In genomic region chr14:104359969-104360442, GRCh38 we compare ENCODE assay signal across 2 cellular contexts.
TF ChIP-seq lines count a peak whose summit lies in the region.

No MANE protein-coding gene starts in this region.

TF ChIP-seq in SK-N-SH, 30 proteins besides CTCF, POLR2A, EP300 and RAD21 (continued from another document):
- TF ChIP-seq ZBTB33 (IDR thresholded peaks at IDR 0.05; ENCODE audit: borderline replicate concordance, low read depth) (no peak), YY1 (IDR thresholded peaks at IDR 0.05; ENCODE audit: low read depth) (no peak), SMC3 (IDR thresholded peaks at IDR 0.05; ENCODE audit: low read depth, low read length) (no peak), FOXM1 (IDR thresholded peaks at IDR 0.05; ENCODE audit: low read depth) (no peak), FOXJ3 (CRISPR knock-in tag; IDR thresholded peaks at IDR 0.05) (no peak), USF2 (IDR thresholded peaks at IDR 0.05; ENCODE audit: borderline replicate concordance, low read depth, low read length) (no peak), ELF1 (IDR thresholded peaks at IDR 0.05) (no peak), TEAD4 (IDR thresholded peaks at IDR 0.05; ENCODE audit: borderline replicate concordance, insufficient read depth) (no peak), EZH2phosphoT487 (IDR thresholded peaks at IDR 0.05; ENCODE audit: borderline replicate concordance, low read depth) (no peak), TAF1 (IDR thresholded peaks at IDR 0.05; ENCODE audit: borderline replicate concordance, low read depth, low read length) (no peak), RFX5 (IDR thresholded peaks at IDR 0.05; ENCODE audit: low read length) (no peak), POLR2AphosphoS5 (IDR thresholded peaks at IDR 0.05; ENCODE audit: low read depth, low read length) (no peak), NRF1 (IDR thresholded peaks at IDR 0.05; ENCODE audit: low read depth, low read length) (no peak)
- TF ChIP-seq, protein P1, sequence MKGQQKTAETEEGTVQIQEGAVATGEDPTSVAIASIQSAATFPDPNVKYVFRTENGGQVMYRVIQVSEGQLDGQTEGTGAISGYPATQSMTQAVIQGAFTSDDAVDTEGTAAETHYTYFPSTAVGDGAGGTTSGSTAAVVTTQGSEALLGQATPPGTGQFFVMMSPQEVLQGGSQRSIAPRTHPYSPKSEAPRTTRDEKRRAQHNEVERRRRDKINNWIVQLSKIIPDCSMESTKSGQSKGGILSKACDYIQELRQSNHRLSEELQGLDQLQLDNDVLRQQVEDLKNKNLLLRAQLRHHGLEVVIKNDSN (IDR thresholded peaks at IDR 0.05; ENCODE audit: borderline replicate concordance, low read depth) = no peak

TF ChIP-seq in SK-N-SH treated with all-trans-retinoic acid at 6 μM for 48 hours, 23 proteins besides CTCF, POLR2A, EP300 and RAD21 (continued from another document):
- TF ChIP-seq, protein P2, sequence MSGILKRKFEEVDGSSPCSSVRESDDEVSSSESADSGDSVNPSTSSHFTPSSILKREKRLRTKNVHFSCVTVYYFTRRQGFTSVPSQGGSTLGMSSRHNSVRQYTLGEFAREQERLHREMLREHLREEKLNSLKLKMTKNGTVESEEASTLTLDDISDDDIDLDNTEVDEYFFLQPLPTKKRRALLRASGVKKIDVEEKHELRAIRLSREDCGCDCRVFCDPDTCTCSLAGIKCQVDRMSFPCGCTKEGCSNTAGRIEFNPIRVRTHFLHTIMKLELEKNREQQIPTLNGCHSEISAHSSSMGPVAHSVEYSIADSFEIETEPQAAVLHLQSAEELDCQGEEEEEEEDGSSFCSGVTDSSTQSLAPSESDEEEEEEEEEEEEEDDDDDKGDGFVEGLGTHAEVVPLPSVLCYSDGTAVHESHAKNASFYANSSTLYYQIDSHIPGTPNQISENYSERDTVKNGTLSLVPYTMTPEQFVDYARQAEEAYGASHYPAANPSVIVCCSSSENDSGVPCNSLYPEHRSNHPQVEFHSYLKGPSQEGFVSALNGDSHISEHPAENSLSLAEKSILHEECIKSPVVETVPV (CRISPR knock-in tag; IDR thresholded peaks at IDR 0.05) = no peak
- TF ChIP-seq ESRRG (CRISPR knock-in tag; IDR thresholded peaks at IDR 0.05) (no peak), ISL1 (CRISPR knock-in tag; IDR thresholded peaks at IDR 0.05) (no peak), ZNF565 (CRISPR knock-in tag; conservative IDR thresholded peaks at IDR 0.05; ENCODE audit: low read depth) (no peak), BACH2 (CRISPR knock-in tag; IDR thresholded peaks at IDR 0.05; ENCODE audit: borderline replicate concordance) (no peak), OSR1 (CRISPR knock-in tag; IDR thresholded peaks at IDR 0.05) (no peak), TOX (CRISPR knock-in tag; IDR thresholded peaks at IDR 0.05; ENCODE audit: borderline replicate concordance) (no peak), POU6F1 (CRISPR knock-in tag; IDR thresholded peaks at IDR 0.05; ENCODE audit: borderline replicate concordance, low read depth) (no peak)
TF ChIP-seq in SK-N-SH treated with all-trans-retinoic acid at 6 μM for 48 hours: peak in this region for 0.
